2 cellular contexts compared by ENCODE assay signal in genomic region chr1:13714851-13715250, GRCh38.
TF ChIP-seq lines count a peak whose summit lies in the region.

No MANE protein-coding gene starts in this region.

TF ChIP-seq in IMR-90, 13 proteins besides CTCF, POLR2A, EP300 and RAD21:
- no peak for TF ChIP-seq USF2 (IDR thresholded peaks at IDR 0.05; ENCODE audit: low read depth, low read length)

TF ChIP-seq in neural cell, 6 proteins besides CTCF, POLR2A, EP300 and RAD21:
- TF ChIP-seq SMC3 (conservative IDR thresholded peaks at IDR 0.05; ENCODE audit: poor library complexity) (no peak), POLR2AphosphoS5 (IDR thresholded peaks at IDR 0.05) (no peak), REST (IDR thresholded peaks at IDR 0.05; ENCODE audit: borderline replicate concordance) (no peak), TAF1 (IDR thresholded peaks at IDR 0.05; ENCODE audit: low read depth) (no peak), EZH2 (IDR thresholded peaks at IDR 0.05; ENCODE audit: borderline replicate concordance, insufficient read depth, low read length, poor library complexity, severe bottlenecking) (no peak), MXI1 (conservative IDR thresholded peaks at IDR 0.05; ENCODE audit: poor library complexity, severe bottlenecking) (no peak)
